Comparison of ENCODE assay signal across 8 cellular contexts in genomic region chr22:39532215-39533071, GRCh38. TPM values are rescaled to one million over a fixed set of nuclear protein-coding genes. Genes with fewer than 3 reads are reported as not detected.
DNase-seq lines count a peak whose midpoint lies in the region; ATAC-seq, FAIRE-seq and TF ChIP-seq lines count a peak whose summit lies in the region.

Gene RPS19BP1, minus strand, starts transcription at chr22:39532748. Its CDS starts 10 bp downstream, at chr22:39532738.

- peak within 1 kb of the TSS; percentile 57 for H2AFZ ChIP-seq in astrocyte (ENCODE audit: low read depth, low read length)

- H3K4me2 ChIP-seq in astrocyte (ENCODE audit: low read length): peak within 1 kb of the TSS; percentile 90

- TF ChIP-seq POLR2A in uterus (IDR thresholded peaks at IDR 0.05): peak; percentile 62 to 87

- no peaks in the 10 kb centered on the region for H3K27me3 ChIP-seq in astrocyte (ENCODE audit: insufficient read depth, low read length)
- no peaks in the 10 kb centered on the region for H3K27me3 ChIP-seq in right cardiac atrium (ENCODE audit: control insufficient read depth, insufficient read depth)
- no peaks in the 10 kb centered on the region for H3K27me3 ChIP-seq in uterus

- peaks cover 11% of the 10 kb centered on the region for H3K36me3 ChIP-seq in astrocyte (ENCODE audit: insufficient read depth, low read length)
- no peaks in the 10 kb centered on the region for H3K36me3 ChIP-seq in uterus

- H3K27me3 Mint-ChIP-seq in astrocyte (ENCODE audit: low read depth, unreplicated experiment): no peaks in the 10 kb centered on the region

- DNase-seq in NCI-H2029 (lab: John Stamatoyannopoulos, UW): peak; percentile 98
- peak; percentile 99 for DNase-seq in T-helper 22 cell (ENCODE audit: low read depth)
- peak; percentile 99 for DNase-seq in astrocyte (ENCODE audit: low read depth)
- DNase-seq in right cardiac atrium: peak; percentile 99 to 100 (median 99)
- DNase-seq in pulmonary artery endothelial cell (ENCODE audit: low read depth, low spot score): peak; percentile 96
- peak; percentile 100 for DNase-seq in uterus

- H3K27ac ChIP-seq in astrocyte (ENCODE audit: low read depth, low read length): peak within 1 kb of the TSS; percentile 74
- peak within 1 kb of the TSS; percentile 79 for H3K27ac ChIP-seq in right cardiac atrium (ENCODE audit: low read length)
- peak within 1 kb of the TSS; percentile 83 to 96 for H3K27ac ChIP-seq in uterus

- ATAC-seq in GM18502 (IDR thresholded peaks at IDR 0.05; ENCODE audit: poor library complexity, unreplicated experiment) (peak; percentile 78), HG02970 (IDR thresholded peaks at IDR 0.05; ENCODE audit: low FRiP score, unreplicated experiment) (peak; percentile 87), right cardiac atrium (peak; percentile 87 to 89)

- H3K4me3 ChIP-seq in astrocyte (ENCODE audit: insufficient read depth, low read depth, low read length) (peak within 1 kb of the TSS; percentile 71), right cardiac atrium (ENCODE audit: low read length) (peak within 1 kb of the TSS; percentile 70), uterus (peak within 1 kb of the TSS; percentile 79 to 96)

- H3K36me3 Mint-ChIP-seq in astrocyte (ENCODE audit: low read depth, unreplicated experiment): peaks cover 8% of the 10 kb centered on the region

- intact Hi-C loops in right cardiac atrium (cut with DNase I): loop anchor here in 2 of 4 donors (5.0 to 10.0 kb wide), 4 partner anchors 35 to 815 kb away; partner anchors contain the start of genes ADSL (in 1 of the 2) and TNRC6B (in 1 of the 2)
- intact Hi-C loops in uterus (cut with DNase I; ENCODE audit: low total_unique reads): no loop called here

- H3K4me3 Mint-ChIP-seq in astrocyte (ENCODE audit: unreplicated experiment): peak within 1 kb of the TSS; percentile 94

- no peaks in the 10 kb centered on the region for H3K9me3 Mint-ChIP-seq in astrocyte (ENCODE audit: unreplicated experiment)

- peaks cover 49% of the 10 kb centered on the region for H3K79me2 ChIP-seq in astrocyte (ENCODE audit: insufficient read depth, low read length)

- TF ChIP-seq CTCF in astrocyte (IDR thresholded peaks at IDR 0.05; ENCODE audit: insufficient read depth, low read depth, low read length) (no peak), uterus (IDR thresholded peaks at IDR 0.05) (peak in 3 of 4 experiments; percentile 15 to 36 (median 19))

- H3K4me1 ChIP-seq in astrocyte (ENCODE audit: insufficient read depth, low read length): peaks cover 33% of the 10 kb centered on the region
- H3K4me1 ChIP-seq in right cardiac atrium (ENCODE audit: control insufficient read depth, insufficient read depth, low read length): peaks cover 7% of the 10 kb centered on the region
- peaks cover 8 to 35% of the 10 kb centered on the region in 2 donors for H3K4me1 ChIP-seq in uterus

- peak within 1 kb of the TSS; percentile 87 for H3K27ac Mint-ChIP-seq in astrocyte (ENCODE audit: unreplicated experiment)

- peak within 1 kb of the TSS; percentile 89 for H3K9ac ChIP-seq in astrocyte (ENCODE audit: low read length)

- H3K9me3 ChIP-seq in astrocyte (ENCODE audit: insufficient read depth, low read depth, low read length): no peaks in the 10 kb centered on the region
- no peaks in the 10 kb centered on the region for H3K9me3 ChIP-seq in right cardiac atrium (ENCODE audit: control insufficient read depth, low read length)
- no peaks in the 10 kb centered on the region for H3K9me3 ChIP-seq in uterus

- H4K20me1 ChIP-seq in astrocyte (ENCODE audit: insufficient read depth, low read length): peaks cover 46% of the 10 kb centered on the region

- FAIRE-seq in astrocyte (lab: Jason Lieb, UNC): peak; percentile 72

- H3K4me1 Mint-ChIP-seq in astrocyte (ENCODE audit: low read depth, unreplicated experiment): peaks cover 20% of the 10 kb centered on the region

- under 1% methylated on average over 67 of the region's 67 CpGs for WGBS in right cardiac atrium

RNA-seq across cellular contexts. Expression of gene RPS19BP1, which starts in this region (rescaled TPM):
- 45.5 and 58.7 TPM in 2 replicates for total RNA-seq in astrocyte
- total RNA-seq in right cardiac atrium: 10 to 100 TPM; 55.1 to 75.5 (median 61.8) TPM
- 155 TPM for polyA plus RNA-seq in right cardiac atrium
- total RNA-seq in pulmonary artery endothelial cell: 55.0 and 56.2 TPM in 2 replicates
- total RNA-seq in uterus: 100 to 1,000 TPM in 1 of 4 donors, 10 to 100 TPM in 3; 24.5 to 125 (median 50.7) TPM

Comparison
In these comparisons a context has a peak if more than half of its experiments do, and no peak if none do; other contexts are left out.
1. Peak in every context shown above with its lines: DNase-seq, ATAC-seq, H3K4me3 ChIP-seq and H3K27ac ChIP-seq.